In the genomic region with DNA sequence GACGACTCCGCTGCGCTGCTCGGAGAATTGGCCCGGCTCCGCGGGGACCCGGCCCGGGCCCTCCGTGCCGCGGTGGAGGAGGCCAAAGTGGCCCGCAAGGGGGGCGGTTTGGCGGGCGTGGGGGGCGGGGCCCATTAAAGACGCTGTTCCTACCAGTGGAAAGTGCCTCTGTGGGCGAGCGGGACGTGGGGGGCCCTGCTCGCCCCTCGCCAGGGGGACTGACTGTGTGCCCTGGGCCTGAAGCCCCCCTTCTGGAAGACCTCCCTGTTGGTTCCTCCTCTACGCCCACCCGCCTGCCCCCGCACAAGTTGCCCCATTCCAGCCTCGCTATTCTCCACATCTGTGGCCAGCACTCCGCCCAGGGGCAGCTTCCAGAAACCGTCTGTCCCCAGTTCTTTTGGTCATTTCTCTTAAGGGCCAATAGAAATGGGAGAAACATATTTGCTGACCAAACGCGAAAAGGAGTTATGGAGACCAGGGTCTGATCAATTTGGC, we compare ENCODE assay signal across 6 cellular contexts. TPM values are rescaled to one million over a fixed set of nuclear protein-coding genes. Genes with fewer than 3 reads are reported as not detected.
DNase-seq lines count a peak whose midpoint lies in the region; ATAC-seq and TF ChIP-seq lines count a peak whose summit lies in the region.

No MANE protein-coding gene starts in this region.

- BruUV-seq in OCI-LY7 (replicated peaks; lab: Mats Ljungman, UMichigan), result no TSS peak

- peaks cover 4% of the 10 kb centered on the region; the same call in 1 of the 2 replicates for H3K79me2 ChIP-seq in OCI-LY7 (ENCODE audit: insufficient read depth, low read depth, low read length)

- no peak for TF ChIP-seq CTCF in OCI-LY7 (conservative IDR thresholded peaks at IDR 0.05; ENCODE audit: low read length)

- H3K4me1 ChIP-seq in OCI-LY7 (ENCODE audit: insufficient read depth, low read length, poor library complexity, severe bottlenecking), result peaks cover 40% of the 10 kb centered on the region

- H3K9me2 ChIP-seq in OCI-LY7 (ENCODE audit: insufficient read depth, low read length), result no peaks in the 10 kb centered on the region

- no peak overlapping the region for H3K27ac ChIP-seq in OCI-LY7 (ENCODE audit: low read depth, low read length, poor library complexity, severe bottlenecking)
- peak overlapping the region; percentile 89 for H3K27ac ChIP-seq in epithelial cell of prostate
- peak overlapping the region in 18 of 21 experiments; percentile 51 to 93 (median 86) for H3K27ac ChIP-seq in skin epidermis

- no peaks in the 10 kb centered on the region for H4K20me1 ChIP-seq in OCI-LY7 (ENCODE audit: insufficient read depth, low read length)

- POLR2A ChIA-PET in OCI-LY7 (lab: Charles Lee), result interaction anchor here (0.5 kb wide), 1 partner anchor 13 kb away, joined by 6 read pairs; no protein-coding TSS in a partner anchor

- DNase-seq in OCI-LY7 (ENCODE audit: low spot score) (no peak), epithelial cell of prostate (ENCODE audit: low read depth, low spot score) (no peak), D341Med (ENCODE audit: low spot score) (no peak)
- DNase-seq in activated CD4-positive, alpha-beta T cell treated with anti-CD3 and anti-CD28 coated beads, Interleukin-2, amount 50 U/mL, for 4 hours, result no peak

- no peaks in the 10 kb centered on the region for H3K9me3 ChIP-seq in OCI-LY7 (ENCODE audit: low read length)

- CTCF ChIA-PET in OCI-LY7 (lab: Charles Lee; ENCODE audit: unreplicated experiment), result interaction anchor here (1.4 kb wide), 1 partner anchor 107 kb away, joined by 6 read pairs; no protein-coding TSS in a partner anchor

- no peaks in the 10 kb centered on the region for H3K36me3 ChIP-seq in OCI-LY7 (ENCODE audit: insufficient read depth, low read length)

- ATAC-seq in GM21390 (IDR thresholded peaks at IDR 0.05; ENCODE audit: unreplicated experiment), result no peak

- H3K4me3 ChIP-seq in OCI-LY7 (ENCODE audit: low read depth, low read length, poor library complexity, severe bottlenecking) (peak overlapping the region; percentile 76), skin epidermis (peak overlapping the region; percentile 37 to 63 (median 53))

- intact Hi-C loops in OCI-LY7 (cut with micrococcal nuclease; ENCODE audit: unreplicated experiment), result loop anchor here (1.0 to 5.0 kb wide), 4 partner anchors 47 to 400 kb away; a partner anchor contains a TSS

- H2AFZ ChIP-seq in OCI-LY7 (ENCODE audit: low read length), result no peak overlapping the region

- peak overlapping the region; percentile 99 for H3K4me2 ChIP-seq in OCI-LY7 (ENCODE audit: low read length)

RNA-seq across cellular contexts. Expression of a gene that starts 1.9 kb away (rescaled TPM):
- 1.3 and 2.8 TPM in 2 replicates for total RNA-seq in OCI-LY7 (2014; rRNA removed; shearing (Covaris generic))
- total RNA-seq in OCI-LY7 (2022), result 9.9 and 11.0 TPM in 2 replicates

RNA-seq across cellular contexts. Expression of a gene that starts 2.2 kb away (rescaled TPM):
- total RNA-seq in OCI-LY7 (2014; rRNA removed; shearing (Covaris generic)), result 13.4 and 15.6 TPM in 2 replicates
- 16.6 and 18.9 TPM in 2 replicates for total RNA-seq in OCI-LY7 (2022)

RNA-seq across cellular contexts. Expression of a gene that starts 7.4 kb away (rescaled TPM):
- 12.7 and 13.2 TPM in 2 replicates for total RNA-seq in OCI-LY7 (2014; rRNA removed; shearing (Covaris generic))
- total RNA-seq in OCI-LY7 (2022), result 13.4 and 15.6 TPM in 2 replicates

RNA-seq across cellular contexts. Expression of a gene that starts 8.8 kb away (rescaled TPM):
- not detected in 2 replicates for total RNA-seq in OCI-LY7 (2014; rRNA removed; shearing (Covaris generic))
- not detected in 2 replicates for total RNA-seq in OCI-LY7 (2022)

RNA-seq across cellular contexts. Expression of a gene that starts 12.0 kb away (rescaled TPM):
- not detected in 2 replicates for total RNA-seq in OCI-LY7 (2014; rRNA removed; shearing (Covaris generic))
- not detected in 2 replicates for total RNA-seq in OCI-LY7 (2022)
